ENCODE assay signal across 1 cellular context in the genomic region with DNA sequence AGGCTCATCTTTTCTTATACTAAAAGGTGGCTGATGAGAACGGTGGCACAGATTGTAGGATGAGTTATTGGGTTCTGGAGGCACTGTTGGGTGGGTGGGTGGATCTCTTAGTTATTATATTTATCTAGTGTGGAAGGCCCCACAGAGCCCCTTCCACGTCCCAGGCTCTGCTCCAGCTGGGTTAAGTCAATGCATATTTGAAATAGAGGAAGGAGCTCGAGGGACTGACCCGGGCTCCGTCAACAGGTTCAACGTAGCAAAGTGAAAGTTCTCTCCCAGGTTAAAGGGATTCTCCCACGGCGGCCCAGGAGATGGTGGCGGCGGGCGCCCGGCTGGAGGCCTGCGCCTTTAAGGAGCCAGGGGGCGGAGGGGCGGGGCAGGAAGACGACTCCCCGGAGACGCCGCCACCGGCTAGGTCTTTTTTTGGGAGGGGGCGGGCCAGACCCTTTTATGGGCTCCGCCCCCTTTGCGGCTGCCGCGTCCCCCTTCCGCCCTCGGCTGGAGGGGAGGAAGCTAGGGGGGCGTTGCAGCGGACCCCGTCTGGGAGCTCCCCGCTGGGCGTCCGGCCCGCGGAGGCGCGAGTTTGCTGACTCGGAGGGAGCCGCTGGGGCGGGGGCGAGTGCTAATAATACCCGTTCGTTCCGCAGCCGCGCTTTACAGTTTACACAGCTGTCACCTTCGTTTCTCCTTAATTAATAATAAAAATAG.
TF ChIP-seq lines count a peak whose summit lies in the region.

No MANE protein-coding gene starts in this region.

TF ChIP-seq in K562, 482 proteins besides CTCF, POLR2A, EP300 and RAD21 (continued from another document and continues in another):
- TF ChIP-seq, protein P1, sequence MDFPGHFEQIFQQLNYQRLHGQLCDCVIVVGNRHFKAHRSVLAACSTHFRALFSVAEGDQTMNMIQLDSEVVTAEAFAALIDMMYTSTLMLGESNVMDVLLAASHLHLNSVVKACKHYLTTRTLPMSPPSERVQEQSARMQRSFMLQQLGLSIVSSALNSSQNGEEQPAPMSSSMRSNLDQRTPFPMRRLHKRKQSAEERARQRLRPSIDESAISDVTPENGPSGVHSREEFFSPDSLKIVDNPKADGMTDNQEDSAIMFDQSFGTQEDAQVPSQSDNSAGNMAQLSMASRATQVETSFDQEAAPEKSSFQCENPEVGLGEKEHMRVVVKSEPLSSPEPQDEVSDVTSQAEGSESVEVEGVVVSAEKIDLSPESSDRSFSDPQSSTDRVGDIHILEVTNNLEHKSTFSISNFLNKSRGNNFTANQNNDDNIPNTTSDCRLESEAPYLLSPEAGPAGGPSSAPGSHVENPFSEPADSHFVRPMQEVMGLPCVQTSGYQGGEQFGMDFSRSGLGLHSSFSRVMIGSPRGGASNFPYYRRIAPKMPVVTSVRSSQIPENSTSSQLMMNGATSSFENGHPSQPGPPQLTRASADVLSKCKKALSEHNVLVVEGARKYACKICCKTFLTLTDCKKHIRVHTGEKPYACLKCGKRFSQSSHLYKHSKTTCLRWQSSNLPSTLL (IDR thresholded peaks at IDR 0.05) = no peak
- TF ChIP-seq, protein P2, sequence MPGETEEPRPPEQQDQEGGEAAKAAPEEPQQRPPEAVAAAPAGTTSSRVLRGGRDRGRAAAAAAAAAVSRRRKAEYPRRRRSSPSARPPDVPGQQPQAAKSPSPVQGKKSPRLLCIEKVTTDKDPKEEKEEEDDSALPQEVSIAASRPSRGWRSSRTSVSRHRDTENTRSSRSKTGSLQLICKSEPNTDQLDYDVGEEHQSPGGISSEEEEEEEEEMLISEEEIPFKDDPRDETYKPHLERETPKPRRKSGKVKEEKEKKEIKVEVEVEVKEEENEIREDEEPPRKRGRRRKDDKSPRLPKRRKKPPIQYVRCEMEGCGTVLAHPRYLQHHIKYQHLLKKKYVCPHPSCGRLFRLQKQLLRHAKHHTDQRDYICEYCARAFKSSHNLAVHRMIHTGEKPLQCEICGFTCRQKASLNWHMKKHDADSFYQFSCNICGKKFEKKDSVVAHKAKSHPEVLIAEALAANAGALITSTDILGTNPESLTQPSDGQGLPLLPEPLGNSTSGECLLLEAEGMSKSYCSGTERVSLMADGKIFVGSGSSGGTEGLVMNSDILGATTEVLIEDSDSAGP (CRISPR knock-in tag; IDR thresholded peaks at IDR 0.05) = peak; percentile 94
- peak; percentile 90; the same call in 1 of the 2 replicates for TF ChIP-seq TOE1 (IDR thresholded peaks at IDR 0.05; ENCODE audit: borderline replicate concordance)
- no peak for TF ChIP-seq TOE1 (CRISPR knock-in tag; IDR thresholded peaks at IDR 0.05; ENCODE audit: borderline replicate concordance, low read depth)
- TF ChIP-seq MAZ (CRISPR knock-in tag; conservative IDR thresholded peaks at IDR 0.05 in 1 of 2, IDR thresholded peaks at IDR 0.05 in 1 of 2) = peak; percentile 79 to 93; a peak in 3 of 4 replicates
- TF ChIP-seq EWSR1 (IDR thresholded peaks at IDR 0.05; ENCODE audit: borderline replicate concordance, low read depth, partially characterized antibody) = no peak
- peak; percentile 30; the same call in 1 of the 2 replicates for TF ChIP-seq CTBP1 (IDR thresholded peaks at IDR 0.05; ENCODE audit: borderline replicate concordance)
- TF ChIP-seq MYC (IDR thresholded peaks at IDR 0.05; ENCODE audit: low read depth, low read length) = peak; percentile 40; the same call in 1 of the 2 replicates
- peak; percentile 60; the same call in 1 of the 2 replicates for TF ChIP-seq MYC (CRISPR knock-in tag; IDR thresholded peaks at IDR 0.05; ENCODE audit: borderline replicate concordance, low read depth)
- TF ChIP-seq, protein P3, sequence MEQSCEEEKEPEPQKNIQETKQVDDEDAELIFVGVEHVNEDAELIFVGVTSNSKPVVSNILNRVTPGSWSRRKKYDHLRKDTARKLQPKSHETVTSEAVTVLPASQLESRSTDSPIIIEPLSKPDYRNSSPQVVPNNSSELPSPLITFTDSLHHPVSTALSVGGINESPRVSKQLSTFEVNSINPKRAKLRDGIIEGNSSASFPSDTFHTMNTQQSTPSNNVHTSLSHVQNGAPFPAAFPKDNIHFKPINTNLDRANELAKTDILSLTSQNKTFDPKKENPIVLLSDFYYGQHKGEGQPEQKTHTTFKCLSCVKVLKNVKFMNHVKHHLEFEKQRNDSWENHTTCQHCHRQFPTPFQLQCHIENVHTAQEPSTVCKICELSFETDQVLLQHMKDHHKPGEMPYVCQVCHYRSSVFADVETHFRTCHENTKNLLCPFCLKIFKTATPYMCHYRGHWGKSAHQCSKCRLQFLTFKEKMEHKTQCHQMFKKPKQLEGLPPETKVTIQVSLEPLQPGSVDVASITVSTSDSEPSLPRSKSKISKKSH (CRISPR knock-in tag; IDR thresholded peaks at IDR 0.05) = no peak
- peak; percentile 38; the same call in 1 of the 2 replicates for TF ChIP-seq POLR2AphosphoS5 (IDR thresholded peaks at IDR 0.05; ENCODE audit: control insufficient read depth, insufficient read depth, low read depth, low read length)
- TF ChIP-seq XRCC4 (IDR thresholded peaks at IDR 0.05; ENCODE audit: extremely low read depth, insufficient read depth, insufficient read length) = no peak
- TF ChIP-seq TRIM24 (IDR thresholded peaks at IDR 0.05) = no peak
- peak; percentile 73 for TF ChIP-seq NEUROD1 (IDR thresholded peaks at IDR 0.05; ENCODE audit: borderline replicate concordance, low read depth, low read length, partially characterized antibody)
- TF ChIP-seq, protein P4, sequence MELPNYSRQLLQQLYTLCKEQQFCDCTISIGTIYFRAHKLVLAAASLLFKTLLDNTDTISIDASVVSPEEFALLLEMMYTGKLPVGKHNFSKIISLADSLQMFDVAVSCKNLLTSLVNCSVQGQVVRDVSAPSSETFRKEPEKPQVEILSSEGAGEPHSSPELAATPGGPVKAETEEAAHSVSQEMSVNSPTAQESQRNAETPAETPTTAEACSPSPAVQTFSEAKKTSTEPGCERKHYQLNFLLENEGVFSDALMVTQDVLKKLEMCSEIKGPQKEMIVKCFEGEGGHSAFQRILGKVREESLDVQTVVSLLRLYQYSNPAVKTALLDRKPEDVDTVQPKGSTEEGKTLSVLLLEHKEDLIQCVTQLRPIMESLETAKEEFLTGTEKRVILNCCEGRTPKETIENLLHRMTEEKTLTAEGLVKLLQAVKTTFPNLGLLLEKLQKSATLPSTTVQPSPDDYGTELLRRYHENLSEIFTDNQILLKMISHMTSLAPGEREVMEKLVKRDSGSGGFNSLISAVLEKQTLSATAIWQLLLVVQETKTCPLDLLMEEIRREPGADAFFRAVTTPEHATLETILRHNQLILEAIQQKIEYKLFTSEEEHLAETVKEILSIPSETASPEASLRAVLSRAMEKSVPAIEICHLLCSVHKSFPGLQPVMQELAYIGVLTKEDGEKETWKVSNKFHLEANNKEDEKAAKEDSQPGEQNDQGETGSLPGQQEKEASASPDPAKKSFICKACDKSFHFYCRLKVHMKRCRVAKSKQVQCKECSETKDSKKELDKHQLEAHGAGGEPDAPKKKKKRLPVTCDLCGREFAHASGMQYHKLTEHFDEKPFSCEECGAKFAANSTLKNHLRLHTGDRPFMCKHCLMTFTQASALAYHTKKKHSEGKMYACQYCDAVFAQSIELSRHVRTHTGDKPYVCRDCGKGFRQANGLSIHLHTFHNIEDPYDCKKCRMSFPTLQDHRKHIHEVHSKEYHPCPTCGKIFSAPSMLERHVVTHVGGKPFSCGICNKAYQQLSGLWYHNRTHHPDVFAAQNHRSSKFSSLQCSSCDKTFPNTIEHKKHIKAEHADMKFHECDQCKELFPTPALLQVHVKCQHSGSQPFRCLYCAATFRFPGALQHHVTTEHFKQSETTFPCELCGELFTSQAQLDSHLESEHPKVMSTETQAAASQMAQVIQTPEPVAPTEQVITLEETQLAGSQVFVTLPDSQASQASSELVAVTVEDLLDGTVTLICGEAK (IDR thresholded peaks at IDR 0.05) = no peak; the same call in 1 of the 2 replicates
- TF ChIP-seq, protein P4 (CRISPR knock-in tag; IDR thresholded peaks at IDR 0.05) = no peak
- TF ChIP-seq, protein P5, sequence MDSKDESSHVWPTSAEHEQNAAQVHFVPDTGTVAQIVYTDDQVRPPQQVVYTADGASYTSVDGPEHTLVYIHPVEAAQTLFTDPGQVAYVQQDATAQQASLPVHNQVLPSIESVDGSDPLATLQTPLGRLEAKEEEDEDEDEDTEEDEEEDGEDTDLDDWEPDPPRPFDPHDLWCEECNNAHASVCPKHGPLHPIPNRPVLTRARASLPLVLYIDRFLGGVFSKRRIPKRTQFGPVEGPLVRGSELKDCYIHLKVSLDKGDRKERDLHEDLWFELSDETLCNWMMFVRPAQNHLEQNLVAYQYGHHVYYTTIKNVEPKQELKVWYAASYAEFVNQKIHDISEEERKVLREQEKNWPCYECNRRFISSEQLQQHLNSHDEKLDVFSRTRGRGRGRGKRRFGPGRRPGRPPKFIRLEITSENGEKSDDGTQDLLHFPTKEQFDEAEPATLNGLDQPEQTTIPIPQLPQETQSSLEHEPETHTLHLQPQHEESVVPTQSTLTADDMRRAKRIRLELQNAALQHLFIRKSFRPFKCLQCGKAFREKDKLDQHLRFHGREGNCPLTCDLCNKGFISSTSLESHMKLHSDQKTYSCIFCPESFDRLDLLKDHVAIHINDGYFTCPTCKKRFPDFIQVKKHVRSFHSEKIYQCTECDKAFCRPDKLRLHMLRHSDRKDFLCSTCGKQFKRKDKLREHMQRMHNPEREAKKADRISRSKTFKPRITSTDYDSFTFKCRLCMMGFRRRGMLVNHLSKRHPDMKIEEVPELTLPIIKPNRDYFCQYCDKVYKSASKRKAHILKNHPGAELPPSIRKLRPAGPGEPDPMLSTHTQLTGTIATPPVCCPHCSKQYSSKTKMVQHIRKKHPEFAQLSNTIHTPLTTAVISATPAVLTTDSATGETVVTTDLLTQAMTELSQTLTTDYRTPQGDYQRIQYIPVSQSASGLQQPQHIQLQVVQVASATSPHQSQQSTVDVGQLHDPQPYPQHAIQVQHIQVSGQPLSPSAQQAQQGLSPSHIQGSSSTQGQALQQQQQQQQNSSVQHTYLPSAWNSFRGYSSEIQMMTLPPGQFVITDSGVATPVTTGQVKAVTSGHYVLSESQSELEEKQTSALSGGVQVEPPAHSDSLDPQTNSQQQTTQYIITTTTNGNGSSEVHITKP (IDR thresholded peaks at IDR 0.05; ENCODE audit: partially characterized antibody) = no peak
- TF ChIP-seq CBX1 (IDR thresholded peaks at IDR 0.05; ENCODE audit: low read depth) = peak; percentile 11; the same call in 1 of the 2 replicates
- TF ChIP-seq ZNF3 (CRISPR knock-in tag; IDR thresholded peaks at IDR 0.05) = no peak
- TF ChIP-seq MTA2 (IDR thresholded peaks at IDR 0.05; ENCODE audit: low read depth) = no peak
- no peak for TF ChIP-seq ZZZ3 (IDR thresholded peaks at IDR 0.05)
- peak; percentile 55 for TF ChIP-seq MEIS2 (IDR thresholded peaks at IDR 0.05; ENCODE audit: partially characterized antibody)
- TF ChIP-seq ZNF316 (IDR thresholded peaks at IDR 0.05) = peak; percentile 36; the same call in 1 of the 2 replicates
- TF ChIP-seq, protein P6, sequence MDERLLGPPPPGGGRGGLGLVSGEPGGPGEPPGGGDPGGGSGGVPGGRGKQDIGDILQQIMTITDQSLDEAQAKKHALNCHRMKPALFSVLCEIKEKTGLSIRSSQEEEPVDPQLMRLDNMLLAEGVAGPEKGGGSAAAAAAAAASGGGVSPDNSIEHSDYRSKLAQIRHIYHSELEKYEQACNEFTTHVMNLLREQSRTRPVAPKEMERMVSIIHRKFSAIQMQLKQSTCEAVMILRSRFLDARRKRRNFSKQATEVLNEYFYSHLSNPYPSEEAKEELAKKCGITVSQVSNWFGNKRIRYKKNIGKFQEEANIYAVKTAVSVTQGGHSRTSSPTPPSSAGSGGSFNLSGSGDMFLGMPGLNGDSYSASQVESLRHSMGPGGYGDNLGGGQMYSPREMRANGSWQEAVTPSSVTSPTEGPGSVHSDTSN (CRISPR knock-in tag; IDR thresholded peaks at IDR 0.05; ENCODE audit: low read depth) = no peak
- TF ChIP-seq, protein P6 (tag; conservative IDR thresholded peaks at IDR 0.05; ENCODE audit: low read depth) = peak; percentile 38; the same call in 1 of the 2 replicates
- TF ChIP-seq LEF1 (IDR thresholded peaks at IDR 0.05) = no peak
- no peak for TF ChIP-seq NR4A1 (CRISPR knock-in tag; IDR thresholded peaks at IDR 0.05)
- no peak for TF ChIP-seq NR4A1 (tag; IDR thresholded peaks at IDR 0.05)
- peak; percentile 75 for TF ChIP-seq ELF1 (tag; IDR thresholded peaks at IDR 0.05)
- TF ChIP-seq, protein P7, sequence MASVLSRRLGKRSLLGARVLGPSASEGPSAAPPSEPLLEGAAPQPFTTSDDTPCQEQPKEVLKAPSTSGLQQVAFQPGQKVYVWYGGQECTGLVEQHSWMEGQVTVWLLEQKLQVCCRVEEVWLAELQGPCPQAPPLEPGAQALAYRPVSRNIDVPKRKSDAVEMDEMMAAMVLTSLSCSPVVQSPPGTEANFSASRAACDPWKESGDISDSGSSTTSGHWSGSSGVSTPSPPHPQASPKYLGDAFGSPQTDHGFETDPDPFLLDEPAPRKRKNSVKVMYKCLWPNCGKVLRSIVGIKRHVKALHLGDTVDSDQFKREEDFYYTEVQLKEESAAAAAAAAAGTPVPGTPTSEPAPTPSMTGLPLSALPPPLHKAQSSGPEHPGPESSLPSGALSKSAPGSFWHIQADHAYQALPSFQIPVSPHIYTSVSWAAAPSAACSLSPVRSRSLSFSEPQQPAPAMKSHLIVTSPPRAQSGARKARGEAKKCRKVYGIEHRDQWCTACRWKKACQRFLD (CRISPR knock-in tag; IDR thresholded peaks at IDR 0.05) = no peak
- TF ChIP-seq RBM22 (IDR thresholded peaks at IDR 0.05; ENCODE audit: low read depth, low read length, poor library complexity, severe bottlenecking) = no peak
